23 cellular contexts compared by ENCODE assay signal in genomic region chr21:41219498-41220207, GRCh38. TPM values are rescaled to one million over a fixed set of nuclear protein-coding genes. Genes with fewer than 3 reads are reported as not detected.
A peak's percentile ranks its signal among the peaks of the same experiment; 100 is the strongest.
DNase-seq lines count a peak whose midpoint lies in the region; ATAC-seq and TF ChIP-seq lines count a peak whose summit lies in the region.
"Had no signal": no experiment of that assay in that cellular context is flagged by ENCODE, and none has a peak within 500 bp of the region (broad histone marks: within the 10 kb centered on the region; RNA-seq: fewer than 3 reads in every experiment).

No MANE protein-coding gene starts in this region.

- H3K27ac ChIP-seq in VCaP, result peak overlapping the region; percentile 92
- H3K27ac ChIP-seq in prostate gland, result no peak overlapping the region
- H3K27ac ChIP-seq: adrenal gland, left ventricle myocardium inferior, Peyer's patch, transverse colon had no signal

- TF ChIP-seq CTCF in VCaP (conservative IDR thresholded peaks at IDR 0.05), result no peak
- no peak for TF ChIP-seq CTCF in prostate gland (IDR thresholded peaks at IDR 0.05)

- no peaks in the 10 kb centered on the region for H3K4me1 ChIP-seq in prostate gland (replicated peaks)
- H3K4me1 ChIP-seq: adrenal gland had no signal

- no peak for TF ChIP-seq POLR2A in prostate gland (IDR thresholded peaks at IDR 0.05)

- peak; percentile 5 for DNase-seq in NCI-H510A treated with DMSO at 0.1 percent for 48 hours (lab: John Stamatoyannopoulos, UW)
- DNase-seq in NCI-H510A (lab: John Stamatoyannopoulos, UW), result no peak
- DNase-seq in DMS153 treated with DMSO at 0.1 percent for 48 hours (lab: John Stamatoyannopoulos, UW; ENCODE audit: unreplicated experiment), result no peak
- no peak for DNase-seq in prostate gland (ENCODE audit: low spot score)
- DNase-seq: 8988T; activated CD4-positive, alpha-beta T cell treated with anti-CD3 and anti-CD28 coated beads for 36 hours; activated CD8-positive, alpha-beta memory T cell treated with anti-CD3 and anti-CD28 coated beads, Interleukin-2, amount 50 U/mL, for 48 hours; activated CD8-positive, alpha-beta T cell treated with anti-CD3 and anti-CD28 coated beads for 36 hours; activated naive CD4-positive, alpha-beta T cell treated with anti-CD3 and anti-CD28 coated beads for 36 hours; adrenal gland; left ventricle myocardium inferior; NCI-H1092 treated with DMSO at 0.1 percent for 48 hours; NCI-H187; NCI-H69; Peyer's patch; SHP77 treated with DMSO at 0.1 percent for 48 hours; stimulated activated CD4-positive, alpha-beta T cell treated with anti-CD3 and anti-CD28 coated beads, Interleukin-4, amount 100 ng/mL, for 24 hours; transverse colon had no signal

- whole genome bisulfite sequencing in prostate gland, result 87% methylated on average over 14 of the region's 14 CpGs

- ATAC-seq in esophagus mucosa (peak; percentile 68), HG03280 (IDR thresholded peaks at IDR 0.05; ENCODE audit: unreplicated experiment) (no peak), GM19351 (IDR thresholded peaks at IDR 0.05; ENCODE audit: unreplicated experiment) (no peak)
- ATAC-seq: activated CD4-positive, alpha-beta T cell treated with anti-CD3 and anti-CD28 coated beads for 36 hours; activated CD8-positive, alpha-beta T cell treated with anti-CD3 and anti-CD28 coated beads for 36 hours had no signal

- no peaks in the 10 kb centered on the region for H3K27me3 ChIP-seq in prostate gland (replicated peaks; ENCODE audit: insufficient read depth)
- H3K27me3 ChIP-seq: adrenal gland, Peyer's patch, transverse colon had no signal

- no peaks in the 10 kb centered on the region for H3K9me3 ChIP-seq in prostate gland
- H3K9me3 ChIP-seq: adrenal gland, left ventricle myocardium inferior, Peyer's patch, transverse colon had no signal

- intact Hi-C loops in prostate gland (cut with DNase I), result no loop called here

- no peaks in the 10 kb centered on the region for H3K36me3 ChIP-seq in prostate gland
- H3K36me3 ChIP-seq: adrenal gland, left ventricle myocardium inferior, Peyer's patch, transverse colon had no signal

- H3K4me3 ChIP-seq in prostate gland, result no peak overlapping the region
- H3K4me3 ChIP-seq: adrenal gland, GM23338, left ventricle myocardium inferior, Peyer's patch, transverse colon had no signal

RNA-seq across cellular contexts. Expression of gene BACE2, which starts 51.7 kb away (rescaled TPM):
- total RNA-seq in esophagus mucosa (39.6 TPM), prostate gland (100 to 1,000 TPM; 103 to 119 TPM)
